1 cellular context compared by ENCODE assay signal in genomic region chr18:28176933-28177827, GRCh38.
TF ChIP-seq lines count a peak whose summit lies in the region.

CDH2 (minus strand) TSS chr18:28177130; CDS start chr18:28177022, 108 bp downstream.

TF ChIP-seq in HepG2, 621 proteins besides CTCF, POLR2A, EP300 and RAD21 (continued from another document and continues in another):
- TF ChIP-seq PRDM4 (CRISPR knock-in tag; IDR thresholded peaks at IDR 0.05; ENCODE audit: borderline replicate concordance) (no peak), KMT2A (CRISPR knock-in tag; IDR thresholded peaks at IDR 0.05) (0 out of 2 replicates have a peak, but pooled peaks have one; percentile 27), ETV5 (CRISPR knock-in tag; IDR thresholded peaks at IDR 0.05; ENCODE audit: borderline replicate concordance) (0 out of 2 replicates have a peak, but pooled peaks have one; percentile 40), MYC (CRISPR knock-in tag; IDR thresholded peaks at IDR 0.05; ENCODE audit: borderline replicate concordance) (peak; percentile 7; the same call in 1 of the 2 replicates), ZNF343 (CRISPR knock-in tag; IDR thresholded peaks at IDR 0.05) (0 out of 2 replicates have a peak, but pooled peaks have one; percentile 24), SOX5 (CRISPR knock-in tag; IDR thresholded peaks at IDR 0.05; ENCODE audit: borderline replicate concordance) (no peak), ZKSCAN5 (CRISPR knock-in tag; IDR thresholded peaks at IDR 0.05) (no peak), ZFP36L1 (CRISPR knock-in tag; IDR thresholded peaks at IDR 0.05) (no peak), ZNF580 (CRISPR knock-in tag; IDR thresholded peaks at IDR 0.05; ENCODE audit: borderline replicate concordance, low read depth) (peak; percentile 45; the same call in 1 of the 2 replicates), BORCS8-MEF2B (CRISPR knock-in tag; IDR thresholded peaks at IDR 0.05) (0 out of 2 replicates have a peak, but pooled peaks have one; percentile 19), GMEB1 (CRISPR knock-in tag; IDR thresholded peaks at IDR 0.05; ENCODE audit: borderline replicate concordance) (peak; percentile 19; the same call in 1 of the 2 replicates), ZNF761 (CRISPR knock-in tag; conservative IDR thresholded peaks at IDR 0.05) (0 out of 2 replicates have a peak, but pooled peaks have one; percentile 33), UBTF (CRISPR knock-in tag; IDR thresholded peaks at IDR 0.05) (peak; percentile 67; the same call in 1 of the 2 replicates), HOXA9 (CRISPR knock-in tag; IDR thresholded peaks at IDR 0.05; ENCODE audit: borderline replicate concordance) (no peak), EED (CRISPR knock-in tag; IDR thresholded peaks at IDR 0.05) (no peak), HDAC2 (CRISPR knock-in tag; IDR thresholded peaks at IDR 0.05) (no peak), ZNF275 (CRISPR knock-in tag; IDR thresholded peaks at IDR 0.05; ENCODE audit: borderline replicate concordance) (peak; percentile 32; the same call in 1 of the 2 replicates), CREB1 (IDR thresholded peaks at IDR 0.05) (no peak), CREB1 (CRISPR knock-in tag; IDR thresholded peaks at IDR 0.05) (no peak), ZNF724P (CRISPR knock-in tag; IDR thresholded peaks at IDR 0.05; ENCODE audit: borderline replicate concordance) (peak; percentile 50; the same call in 1 of the 2 replicates), PRDM15 (CRISPR knock-in tag; IDR thresholded peaks at IDR 0.05) (peak; percentile 8; the same call in 1 of the 2 replicates), ZMAT3 (CRISPR knock-in tag; conservative IDR thresholded peaks at IDR 0.05) (peak; percentile 57; the same call in 1 of the 2 replicates), SOX6 (IDR thresholded peaks at IDR 0.05) (no peak), SOX6 (CRISPR knock-in tag; IDR thresholded peaks at IDR 0.05) (peak; percentile 56; the same call in 1 of the 2 replicates), SRY (CRISPR knock-in tag; IDR thresholded peaks at IDR 0.05) (no peak), HMGXB4 (CRISPR knock-in tag; IDR thresholded peaks at IDR 0.05; ENCODE audit: borderline replicate concordance in 1 of 2, low read depth in 1 of 2) (peak in 1 of 2 experiments; percentile 73; a peak in 2 of 4 replicates), ZBTB2 (CRISPR knock-in tag; IDR thresholded peaks at IDR 0.05; ENCODE audit: low read depth) (0 out of 2 replicates have a peak, but pooled peaks have one; percentile 18), SOX13 (IDR thresholded peaks at IDR 0.05) (no peak), SOX13 (CRISPR knock-in tag; conservative IDR thresholded peaks at IDR 0.05 in 1 of 2, IDR thresholded peaks at IDR 0.05 in 1 of 2) (peak in 1 of 2 experiments; percentile 3; a peak in 1 of 4 replicates), ZNF777 (CRISPR knock-in tag; IDR thresholded peaks at IDR 0.05) (peak; percentile 31; the same call in 1 of the 2 replicates), MXD3 (CRISPR knock-in tag; IDR thresholded peaks at IDR 0.05) (peak; percentile 48; the same call in 1 of the 2 replicates), ZNF800 (CRISPR knock-in tag; IDR thresholded peaks at IDR 0.05) (peak; percentile 71; the same call in 1 of the 2 replicates), MXD1 (CRISPR knock-in tag; IDR thresholded peaks at IDR 0.05) (peak; percentile 54; the same call in 1 of the 2 replicates), ZNF614 (CRISPR knock-in tag; IDR thresholded peaks at IDR 0.05; ENCODE audit: borderline replicate concordance) (no peak), MAZ (IDR thresholded peaks at IDR 0.05; ENCODE audit: borderline replicate concordance, low read depth, low read length) (0 out of 2 replicates have a peak, but pooled peaks have one; percentile 36), MAZ (CRISPR knock-in tag; IDR thresholded peaks at IDR 0.05; ENCODE audit: low read depth) (no peak), ZNF746 (CRISPR knock-in tag; IDR thresholded peaks at IDR 0.05) (no peak), KAT7 (CRISPR knock-in tag; IDR thresholded peaks at IDR 0.05; ENCODE audit: borderline replicate concordance) (peak; percentile 44; the same call in 1 of the 2 replicates), RBFOX2 (IDR thresholded peaks at IDR 0.05; ENCODE audit: low read depth, low read length) (peak; percentile 54), ASH2L (IDR thresholded peaks at IDR 0.05; ENCODE audit: insufficient read length, low read depth, low read length) (peak; percentile 42), ZNF274 (CRISPR knock-in tag; IDR thresholded peaks at IDR 0.05) (0 out of 2 replicates have a peak, but pooled peaks have one; percentile 2), KDM2A (CRISPR knock-in tag; IDR thresholded peaks at IDR 0.05; ENCODE audit: borderline replicate concordance, low read depth) (peak; percentile 81), GATAD2A (CRISPR knock-in tag; IDR thresholded peaks at IDR 0.05) (0 out of 2 replicates have a peak, but pooled peaks have one; percentile 12)
